8 cellular contexts compared by ENCODE assay signal in the genomic region with DNA sequence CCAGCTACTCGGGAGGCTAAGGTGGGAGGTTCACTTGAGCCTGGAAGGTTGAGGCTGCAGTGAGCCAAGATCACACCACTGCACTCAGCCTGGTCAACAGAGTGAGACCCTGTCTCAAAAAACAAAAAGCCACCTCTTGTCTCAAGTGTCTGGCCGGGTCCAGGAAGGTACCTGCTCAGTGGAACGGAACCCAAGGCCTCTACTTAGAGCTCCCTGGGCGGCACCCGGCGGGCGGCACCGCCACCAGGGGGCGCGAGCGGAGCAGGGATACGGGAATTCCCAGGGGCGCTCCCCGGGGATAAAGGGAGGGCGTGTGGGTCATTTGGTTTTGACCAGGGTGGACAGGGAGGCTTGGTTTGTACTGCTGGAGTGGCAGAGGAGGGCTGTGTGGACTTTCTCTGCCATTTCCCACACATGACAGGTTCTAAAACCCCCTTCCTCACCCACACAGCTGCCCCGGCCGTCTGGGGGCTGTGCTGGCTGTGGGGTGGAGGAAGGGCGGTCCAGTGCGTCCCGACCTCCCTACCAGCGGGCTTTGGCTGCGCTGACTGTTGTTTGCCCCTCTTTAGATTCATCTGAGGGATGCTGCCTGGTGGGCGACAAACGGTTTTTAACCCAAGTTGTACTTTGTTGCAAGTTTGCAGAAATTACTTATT.
DNase-seq lines count a peak whose midpoint lies in the region; ATAC-seq and TF ChIP-seq lines count a peak whose summit lies in the region.

No MANE protein-coding gene starts in this region.

- H3K27ac ChIP-seq in transverse colon, result no peak overlapping the region

- no peak for TF ChIP-seq POLR2A in transverse colon (IDR thresholded peaks at IDR 0.05)

- in situ Hi-C loops in transverse colon (cut with MboI; ENCODE audit: low pct_ligation_motif_present in 1 of 4, low pct_unique_long_range_greater_than_20kb in 1 of 4, low sequenced_read_pairs in 3 of 4), result no loop called here

- intact Hi-C loops in transverse colon (cut with DNase I; ENCODE audit: low total_unique reads), result no loop called here

- H3K4me3 ChIP-seq in HFF-Myc (replicated peaks; ENCODE audit: low read depth, low read length) (no peak overlapping the region), transverse colon (no peak overlapping the region)

- H3K4me1 ChIP-seq in transverse colon, result peaks cover 0 to 7% (median 5%) of the 10 kb centered on the region in 4 donors

- 12% methylated on average over 24 of the region's 24 CpGs; no CpG with 5 or more reads in 1 of the 2 donors for WGBS in transverse colon (ENCODE audit: low coverage in 1 of 2), 2 donors

- DNase-seq in ELF-1 (ENCODE audit: low read depth, low spot score), result peak; percentile 81
- DNase-seq in HFF-Myc (ENCODE audit: extremely low read depth, low read depth), result no peak
- peak; percentile 9 for DNase-seq in cerebellar cortex (ENCODE audit: low spot score)
- DNase-seq in medulla oblongata (ENCODE audit: extremely low spot score), result peak; percentile 41
- DNase-seq in transverse colon, result peak; percentile 67
- no peak for DNase-seq in NCI-H2171 treated with DMSO at 0.1 percent for 48 hours (lab: John Stamatoyannopoulos, UW)

- H3K9me3 ChIP-seq in transverse colon, result no peaks in the 10 kb centered on the region

- H3K36me3 ChIP-seq in transverse colon, result no peaks in the 10 kb centered on the region

- peak; percentile 94 for TF ChIP-seq CTCF in HFF-Myc (IDR thresholded peaks at IDR 0.05; ENCODE audit: low read depth, low read length, missing control alignments)
- peak; percentile 41 to 84 (median 71) for TF ChIP-seq CTCF in transverse colon (IDR thresholded peaks at IDR 0.05)

- TF ChIP-seq EP300 in transverse colon (IDR thresholded peaks at IDR 0.05; ENCODE audit: low read depth), result no peak

- ATAC-seq in SK-N-SH treated with all-trans-retinoic acid at 6 μM for 48 hours (peak; percentile 78), GM19455 (IDR thresholded peaks at IDR 0.05; ENCODE audit: unreplicated experiment) (no peak)

- peaks cover 24% of the 10 kb centered on the region for H3K27me3 ChIP-seq in transverse colon

TF ChIP-seq in SK-N-SH treated with all-trans-retinoic acid at 6 μM for 48 hours, 23 proteins besides CTCF, POLR2A, EP300 and RAD21:
- TF ChIP-seq, protein P1, sequence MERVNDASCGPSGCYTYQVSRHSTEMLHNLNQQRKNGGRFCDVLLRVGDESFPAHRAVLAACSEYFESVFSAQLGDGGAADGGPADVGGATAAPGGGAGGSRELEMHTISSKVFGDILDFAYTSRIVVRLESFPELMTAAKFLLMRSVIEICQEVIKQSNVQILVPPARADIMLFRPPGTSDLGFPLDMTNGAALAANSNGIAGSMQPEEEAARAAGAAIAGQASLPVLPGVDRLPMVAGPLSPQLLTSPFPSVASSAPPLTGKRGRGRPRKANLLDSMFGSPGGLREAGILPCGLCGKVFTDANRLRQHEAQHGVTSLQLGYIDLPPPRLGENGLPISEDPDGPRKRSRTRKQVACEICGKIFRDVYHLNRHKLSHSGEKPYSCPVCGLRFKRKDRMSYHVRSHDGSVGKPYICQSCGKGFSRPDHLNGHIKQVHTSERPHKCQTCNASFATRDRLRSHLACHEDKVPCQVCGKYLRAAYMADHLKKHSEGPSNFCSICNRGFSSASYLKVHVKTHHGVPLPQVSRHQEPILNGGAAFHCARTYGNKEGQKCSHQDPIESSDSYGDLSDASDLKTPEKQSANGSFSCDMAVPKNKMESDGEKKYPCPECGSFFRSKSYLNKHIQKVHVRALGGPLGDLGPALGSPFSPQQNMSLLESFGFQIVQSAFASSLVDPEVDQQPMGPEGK (CRISPR knock-in tag; IDR thresholded peaks at IDR 0.05; ENCODE audit: borderline replicate concordance), result no peak
- TF ChIP-seq TCF4 (CRISPR knock-in tag; IDR thresholded peaks at IDR 0.05; ENCODE audit: borderline replicate concordance), result no peak
- no peak for TF ChIP-seq ISL1 (CRISPR knock-in tag; IDR thresholded peaks at IDR 0.05)
- no peak for TF ChIP-seq ZNF70 (CRISPR knock-in tag; IDR thresholded peaks at IDR 0.05)
- TF ChIP-seq, protein P2, sequence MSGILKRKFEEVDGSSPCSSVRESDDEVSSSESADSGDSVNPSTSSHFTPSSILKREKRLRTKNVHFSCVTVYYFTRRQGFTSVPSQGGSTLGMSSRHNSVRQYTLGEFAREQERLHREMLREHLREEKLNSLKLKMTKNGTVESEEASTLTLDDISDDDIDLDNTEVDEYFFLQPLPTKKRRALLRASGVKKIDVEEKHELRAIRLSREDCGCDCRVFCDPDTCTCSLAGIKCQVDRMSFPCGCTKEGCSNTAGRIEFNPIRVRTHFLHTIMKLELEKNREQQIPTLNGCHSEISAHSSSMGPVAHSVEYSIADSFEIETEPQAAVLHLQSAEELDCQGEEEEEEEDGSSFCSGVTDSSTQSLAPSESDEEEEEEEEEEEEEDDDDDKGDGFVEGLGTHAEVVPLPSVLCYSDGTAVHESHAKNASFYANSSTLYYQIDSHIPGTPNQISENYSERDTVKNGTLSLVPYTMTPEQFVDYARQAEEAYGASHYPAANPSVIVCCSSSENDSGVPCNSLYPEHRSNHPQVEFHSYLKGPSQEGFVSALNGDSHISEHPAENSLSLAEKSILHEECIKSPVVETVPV (CRISPR knock-in tag; IDR thresholded peaks at IDR 0.05), result no peak
- TF ChIP-seq, protein P3, sequence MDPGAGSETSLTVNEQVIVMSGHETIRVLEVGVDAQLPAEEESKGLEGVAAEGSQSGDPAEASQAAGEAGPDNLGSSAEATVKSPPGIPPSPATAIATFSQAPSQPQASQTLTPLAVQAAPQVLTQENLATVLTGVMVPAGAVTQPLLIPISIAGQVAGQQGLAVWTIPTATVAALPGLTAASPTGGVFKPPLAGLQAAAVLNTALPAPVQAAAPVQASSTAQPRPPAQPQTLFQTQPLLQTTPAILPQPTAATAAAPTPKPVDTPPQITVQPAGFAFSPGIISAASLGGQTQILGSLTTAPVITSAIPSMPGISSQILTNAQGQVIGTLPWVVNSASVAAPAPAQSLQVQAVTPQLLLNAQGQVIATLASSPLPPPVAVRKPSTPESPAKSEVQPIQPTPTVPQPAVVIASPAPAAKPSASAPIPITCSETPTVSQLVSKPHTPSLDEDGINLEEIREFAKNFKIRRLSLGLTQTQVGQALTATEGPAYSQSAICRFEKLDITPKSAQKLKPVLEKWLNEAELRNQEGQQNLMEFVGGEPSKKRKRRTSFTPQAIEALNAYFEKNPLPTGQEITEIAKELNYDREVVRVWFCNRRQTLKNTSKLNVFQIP (CRISPR knock-in tag; IDR thresholded peaks at IDR 0.05; ENCODE audit: borderline replicate concordance, low read depth), result no peak
- TF ChIP-seq, protein P4, sequence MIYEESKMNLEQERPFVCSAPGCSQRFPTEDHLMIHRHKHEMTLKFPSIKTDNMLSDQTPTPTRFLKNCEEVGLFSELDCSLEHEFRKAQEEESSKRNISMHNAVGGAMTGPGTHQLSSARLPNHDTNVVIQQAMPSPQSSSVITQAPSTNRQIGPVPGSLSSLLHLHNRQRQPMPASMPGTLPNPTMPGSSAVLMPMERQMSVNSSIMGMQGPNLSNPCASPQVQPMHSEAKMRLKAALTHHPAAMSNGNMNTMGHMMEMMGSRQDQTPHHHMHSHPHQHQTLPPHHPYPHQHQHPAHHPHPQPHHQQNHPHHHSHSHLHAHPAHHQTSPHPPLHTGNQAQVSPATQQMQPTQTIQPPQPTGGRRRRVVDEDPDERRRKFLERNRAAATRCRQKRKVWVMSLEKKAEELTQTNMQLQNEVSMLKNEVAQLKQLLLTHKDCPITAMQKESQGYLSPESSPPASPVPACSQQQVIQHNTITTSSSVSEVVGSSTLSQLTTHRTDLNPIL (CRISPR knock-in tag; IDR thresholded peaks at IDR 0.05; ENCODE audit: low read depth), result no peak
- TF ChIP-seq, protein P5, sequence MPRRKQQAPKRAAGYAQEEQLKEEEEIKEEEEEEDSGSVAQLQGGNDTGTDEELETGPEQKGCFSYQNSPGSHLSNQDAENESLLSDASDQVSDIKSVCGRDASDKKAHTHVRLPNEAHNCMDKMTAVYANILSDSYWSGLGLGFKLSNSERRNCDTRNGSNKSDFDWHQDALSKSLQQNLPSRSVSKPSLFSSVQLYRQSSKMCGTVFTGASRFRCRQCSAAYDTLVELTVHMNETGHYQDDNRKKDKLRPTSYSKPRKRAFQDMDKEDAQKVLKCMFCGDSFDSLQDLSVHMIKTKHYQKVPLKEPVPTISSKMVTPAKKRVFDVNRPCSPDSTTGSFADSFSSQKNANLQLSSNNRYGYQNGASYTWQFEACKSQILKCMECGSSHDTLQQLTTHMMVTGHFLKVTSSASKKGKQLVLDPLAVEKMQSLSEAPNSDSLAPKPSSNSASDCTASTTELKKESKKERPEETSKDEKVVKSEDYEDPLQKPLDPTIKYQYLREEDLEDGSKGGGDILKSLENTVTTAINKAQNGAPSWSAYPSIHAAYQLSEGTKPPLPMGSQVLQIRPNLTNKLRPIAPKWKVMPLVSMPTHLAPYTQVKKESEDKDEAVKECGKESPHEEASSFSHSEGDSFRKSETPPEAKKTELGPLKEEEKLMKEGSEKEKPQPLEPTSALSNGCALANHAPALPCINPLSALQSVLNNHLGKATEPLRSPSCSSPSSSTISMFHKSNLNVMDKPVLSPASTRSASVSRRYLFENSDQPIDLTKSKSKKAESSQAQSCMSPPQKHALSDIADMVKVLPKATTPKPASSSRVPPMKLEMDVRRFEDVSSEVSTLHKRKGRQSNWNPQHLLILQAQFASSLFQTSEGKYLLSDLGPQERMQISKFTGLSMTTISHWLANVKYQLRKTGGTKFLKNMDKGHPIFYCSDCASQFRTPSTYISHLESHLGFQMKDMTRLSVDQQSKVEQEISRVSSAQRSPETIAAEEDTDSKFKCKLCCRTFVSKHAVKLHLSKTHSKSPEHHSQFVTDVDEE (CRISPR knock-in tag; IDR thresholded peaks at IDR 0.05), result no peak
- no peak for TF ChIP-seq GLIS3 (CRISPR knock-in tag; IDR thresholded peaks at IDR 0.05)
- no peak for TF ChIP-seq ZC3H10 (CRISPR knock-in tag; IDR thresholded peaks at IDR 0.05)
- TF ChIP-seq ARNTL (CRISPR knock-in tag; IDR thresholded peaks at IDR 0.05; ENCODE audit: borderline replicate concordance, low read depth), result no peak
- TF ChIP-seq PPARA (CRISPR knock-in tag; IDR thresholded peaks at IDR 0.05; ENCODE audit: borderline replicate concordance), result no peak
- no peak for TF ChIP-seq SNAI2 (CRISPR knock-in tag; IDR thresholded peaks at IDR 0.05)
- TF ChIP-seq BACH2 (CRISPR knock-in tag; IDR thresholded peaks at IDR 0.05; ENCODE audit: borderline replicate concordance), result no peak
- TF ChIP-seq CSDC2 (CRISPR knock-in tag; IDR thresholded peaks at IDR 0.05), result no peak
- TF ChIP-seq OSR1 (CRISPR knock-in tag; IDR thresholded peaks at IDR 0.05), result no peak
- TF ChIP-seq RARB (CRISPR knock-in tag; IDR thresholded peaks at IDR 0.05), result no peak

Comparison
In these comparisons a context has a peak if more than half of its experiments do, and no peak if none do; other contexts are left out.
1. DNase-seq: peak in ELF-1 (single experiment), cerebellar cortex (single experiment), medulla oblongata (single experiment) and transverse colon (single experiment); none in HFF-Myc (single experiment) and NCI-H2171 treated with DMSO at 0.1 percent for 48 hours (single experiment).